ENCODE assay signal across 1 cellular context in genomic region chr3:48151807-48152427, GRCh38.
TF ChIP-seq lines count a peak whose summit lies in the region.

No MANE protein-coding gene starts in this region.

TF ChIP-seq in HepG2, 621 proteins besides CTCF, POLR2A, EP300 and RAD21:
- TF ChIP-seq CAMTA2 (CRISPR knock-in tag; IDR thresholded peaks at IDR 0.05; ENCODE audit: borderline replicate concordance) = no peak
- 0 out of 2 replicates have a peak, but pooled peaks have one; percentile 14 for TF ChIP-seq ZNF619 (CRISPR knock-in tag; IDR thresholded peaks at IDR 0.05)
- no peak for TF ChIP-seq CSRNP2 (CRISPR knock-in tag; conservative IDR thresholded peaks at IDR 0.05; ENCODE audit: low read depth)
- no peak for TF ChIP-seq ZBTB49 (CRISPR knock-in tag; IDR thresholded peaks at IDR 0.05; ENCODE audit: borderline replicate concordance)
- TF ChIP-seq ZXDC (CRISPR knock-in tag; IDR thresholded peaks at IDR 0.05) = no peak
- TF ChIP-seq ASH2L (IDR thresholded peaks at IDR 0.05; ENCODE audit: insufficient read length, low read depth, low read length) = peak; percentile 7
- no peak for TF ChIP-seq ZNF773 (CRISPR knock-in tag; IDR thresholded peaks at IDR 0.05; ENCODE audit: borderline replicate concordance)
- TF ChIP-seq MYC (CRISPR knock-in tag; IDR thresholded peaks at IDR 0.05; ENCODE audit: borderline replicate concordance) = peak; percentile 23; the same call in 1 of the 2 replicates
- TF ChIP-seq DNMT3B (CRISPR knock-in tag; conservative IDR thresholded peaks at IDR 0.05) = 0 out of 2 replicates have a peak, but pooled peaks have one; percentile 52
- TF ChIP-seq FIP1L1 (IDR thresholded peaks at IDR 0.05; ENCODE audit: borderline replicate concordance, insufficient read depth, low read depth, low read length) = no peak
- TF ChIP-seq FOXO4 (CRISPR knock-in tag; conservative IDR thresholded peaks at IDR 0.05) = 0 out of 2 replicates have a peak, but pooled peaks have one; percentile 62
- TF ChIP-seq ZNF800 (CRISPR knock-in tag; IDR thresholded peaks at IDR 0.05) = no peak
- no peak for TF ChIP-seq ZNF577 (CRISPR knock-in tag; IDR thresholded peaks at IDR 0.05; ENCODE audit: borderline replicate concordance, low read depth)
- 0 out of 2 replicates have a peak, but pooled peaks have one; percentile 4 for TF ChIP-seq SAP130 (CRISPR knock-in tag; IDR thresholded peaks at IDR 0.05; ENCODE audit: low read depth)
- no peak for TF ChIP-seq TEF (CRISPR knock-in tag; IDR thresholded peaks at IDR 0.05)
- 0 out of 4 replicates have a peak, but pooled peaks of 1 of the 2 experiments have one; percentile 2 for TF ChIP-seq ATF4 (CRISPR knock-in tag; IDR thresholded peaks at IDR 0.05)
- no peak for TF ChIP-seq ZNF225 (CRISPR knock-in tag; IDR thresholded peaks at IDR 0.05)
- 0 out of 2 replicates have a peak, but pooled peaks have one; percentile 33 for TF ChIP-seq HNRNPL (IDR thresholded peaks at IDR 0.05; ENCODE audit: low read depth, low read length)
- 0 out of 2 replicates have a peak, but pooled peaks have one; percentile 11 for TF ChIP-seq ZNF605 (CRISPR knock-in tag; IDR thresholded peaks at IDR 0.05)
- TF ChIP-seq ZBTB40 (IDR thresholded peaks at IDR 0.05) = no peak
- no peak for TF ChIP-seq ZBTB40 (CRISPR knock-in tag; IDR thresholded peaks at IDR 0.05)
TF ChIP-seq in HepG2: peak in this region for 9.
